Comparison of ENCODE assay signal across 11 cellular contexts in genomic region chr20:64188682-64189529, GRCh38. TPM values are rescaled to one million over a fixed set of nuclear protein-coding genes. Genes with fewer than 3 reads are reported as not detected.
A peak's percentile ranks its signal among the peaks of the same experiment; 100 is the strongest.
DNase-seq lines count a peak whose midpoint lies in the region; ATAC-seq, FAIRE-seq and TF ChIP-seq lines count a peak whose summit lies in the region.
"Had no signal": no experiment of that assay in that cellular context is flagged by ENCODE, and none has a peak within 500 bp of the region (broad histone marks: within the 10 kb centered on the region; RNA-seq: fewer than 3 reads in every experiment).

No MANE protein-coding gene starts in this region.

- no peak overlapping the region for H3K9ac ChIP-seq in adipocyte (ENCODE audit: low read length)
- H3K9ac ChIP-seq in iPS-20b (ENCODE audit: low read depth, low read length), result peak overlapping the region; percentile 28; the same call in 1 of the 2 replicates
- H3K9ac ChIP-seq: BLaER1 treated with 17β-estradiol and CSF1 and Interleukin-3, amounts not matched to agents 10 nM and 100 nM had no signal

- H3K4me3 ChIP-seq in adipocyte (ENCODE audit: low read length), result no peak overlapping the region
- peak overlapping the region; percentile 45; the same call in 1 of the 2 replicates for H3K4me3 ChIP-seq in iPS-20b (ENCODE audit: low read length)
- H3K4me3 ChIP-seq in ascending aorta, result no peak overlapping the region
- H3K4me3 ChIP-seq: BLaER1 treated with 17β-estradiol and CSF1 and Interleukin-3, amounts not matched to agents 10 nM and 100 nM had no signal

- TF ChIP-seq CTCF in ascending aorta (IDR thresholded peaks at IDR 0.05), result no peak

- ATAC-seq in HG02642 (IDR thresholded peaks at IDR 0.05; ENCODE audit: poor library complexity, unreplicated experiment), result no peak

- H3K36me3 ChIP-seq in adipocyte (ENCODE audit: control insufficient read depth, insufficient read depth, low read length, severe bottlenecking), result no peaks in the 10 kb centered on the region
- H3K36me3 ChIP-seq in iPS-20b (ENCODE audit: insufficient read depth, low read depth, low read length), result no peaks in the 10 kb centered on the region
- H3K36me3 ChIP-seq in ascending aorta, result no peaks in the 10 kb centered on the region
- H3K36me3 ChIP-seq: BLaER1 treated with 17β-estradiol and CSF1 and Interleukin-3, amounts not matched to agents 10 nM and 100 nM; neutrophil had no signal

- no peak for TF ChIP-seq POLR2A in H54 (IDR thresholded peaks at IDR 0.05; ENCODE audit: low read depth, low read length)

- H3K4me1 ChIP-seq in adipocyte (ENCODE audit: control insufficient read depth, insufficient read depth, low read length) (no peaks in the 10 kb centered on the region), iPS-20b (ENCODE audit: insufficient read depth, low read length) (peaks cover 26% of the 10 kb centered on the region), ascending aorta (no peaks in the 10 kb centered on the region)

- intact Hi-C loops in ascending aorta (cut with DNase I), result no loop called here

- H3K27ac ChIP-seq in iPS-20b (ENCODE audit: low read length), result peak overlapping the region; percentile 53
- H3K27ac ChIP-seq in ascending aorta, result no peak overlapping the region
- H3K27ac ChIP-seq: BLaER1 treated with 17β-estradiol and CSF1 and Interleukin-3, amounts not matched to agents 10 nM and 100 nM; neutrophil had no signal

- H3K27me3 ChIP-seq in adipocyte (replicated peaks; ENCODE audit: control insufficient read depth, insufficient read depth, low read length) (peaks cover 55% of the 10 kb centered on the region), iPS-20b (ENCODE audit: insufficient read depth, low read length) (no peaks in the 10 kb centered on the region), ascending aorta (no peaks in the 10 kb centered on the region)
- H3K27me3 ChIP-seq: BLaER1 treated with 17β-estradiol and CSF1 and Interleukin-3, amounts not matched to agents 10 nM and 100 nM had no signal

- H3K9me3 ChIP-seq in adipocyte (ENCODE audit: control insufficient read depth, low read length) (no peaks in the 10 kb centered on the region), iPS-20b (ENCODE audit: insufficient read depth, low read depth, low read length) (no peaks in the 10 kb centered on the region), ascending aorta (no peaks in the 10 kb centered on the region)
- H3K9me3 ChIP-seq: neutrophil had no signal

- peak; percentile 72 for DNase-seq in COLO668 (lab: John Stamatoyannopoulos, UW; ENCODE audit: unreplicated experiment)
- DNase-seq in MV-4-11 (lab: John Stamatoyannopoulos, UW), result peak; percentile 55
- DNase-seq in adipocyte (ENCODE audit: low read depth), result peak; percentile 17
- no peak for DNase-seq in SKM-1 treated with dmso at 0.1 percent for 144 hours (lab: John Stamatoyannopoulos, UW; ENCODE audit: unreplicated experiment)
- DNase-seq in H54 (ENCODE audit: insufficient read length, low spot score), result no peak
- no peak for DNase-seq in ascending aorta (ENCODE audit: low spot score in 2 of 2)

- FAIRE-seq in H54 (lab: Jason Lieb, UNC), result no peak
- FAIRE-seq: colon had no signal

RNA-seq across cellular contexts. Expression of gene MYT1, which starts 24.7 kb away (rescaled TPM):
- total RNA-seq in ascending aorta, result not detected

Comparison
In these comparisons a context has a peak if more than half of its experiments do, and no peak if none do; other contexts are left out.
1. DNase-seq: peak in COLO668 (single experiment), MV-4-11 (single experiment) and adipocyte (single experiment); none in SKM-1 treated with dmso at 0.1 percent for 144 hours (single experiment), H54 (single experiment) and ascending aorta (0 of 2).